Comparison of ENCODE assay signal across 8 cellular contexts in the genomic region with DNA sequence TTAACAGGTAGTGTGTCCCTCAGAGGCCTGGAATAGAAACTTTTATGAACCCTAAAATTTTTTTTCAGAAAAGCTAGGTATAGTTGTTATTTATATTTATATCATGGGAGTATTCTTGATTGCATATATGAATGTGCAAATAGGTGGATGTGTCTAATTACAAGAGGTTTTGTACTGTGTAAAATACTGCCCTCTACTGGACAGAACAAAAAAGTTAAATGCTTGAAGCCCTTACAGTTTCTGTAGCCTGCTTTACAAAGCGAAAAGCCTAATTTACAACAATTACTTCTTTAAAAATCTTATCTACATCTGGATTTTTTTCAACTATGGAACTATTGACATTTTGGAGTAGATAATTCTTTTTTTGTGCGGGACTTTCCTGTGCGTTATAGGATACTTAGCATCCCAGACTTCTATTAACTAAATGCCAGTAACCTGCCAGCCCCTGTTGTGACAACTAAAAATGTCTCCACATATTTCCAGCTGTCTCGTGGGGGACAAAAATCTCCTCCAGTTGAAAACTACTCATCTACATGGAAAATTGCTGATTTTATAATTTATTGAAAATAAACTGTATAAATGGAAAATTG. TPM values are rescaled to one million over a fixed set of nuclear protein-coding genes. Genes with fewer than 3 reads are reported as not detected.
DNase-seq lines count a peak whose midpoint lies in the region; ATAC-seq, FAIRE-seq and TF ChIP-seq lines count a peak whose summit lies in the region.

No MANE protein-coding gene starts in this region.

- ATAC-seq in GM19463 (IDR thresholded peaks at IDR 0.05; ENCODE audit: unreplicated experiment): peak; percentile 57
- ATAC-seq in esophagus mucosa: peak; percentile 59
- ATAC-seq in HG03439 (IDR thresholded peaks at IDR 0.05; ENCODE audit: unreplicated experiment): no peak

- POLR2A ChIA-PET in CD4-positive, alpha-beta memory T cell (lab: Charles Lee; ENCODE audit: partially characterized antibody): no interaction called here

- peaks cover 7 to 10% (median 9%) of the 10 kb centered on the region in 4 donors for H3K4me1 Mint-ChIP-seq in CD4-positive, alpha-beta memory T cell
- H3K4me1 Mint-ChIP-seq in nephron progenitor cell: no peaks in the 10 kb centered on the region

- H3K27ac ChIP-seq in CD4-positive, alpha-beta memory T cell (ENCODE audit: low read depth, low read length): no peak overlapping the region

- TF ChIP-seq CTCF in LNCaP clone FGC (IDR thresholded peaks at IDR 0.05; ENCODE audit: control insufficient read depth, extremely low read depth, insufficient read depth): peak; percentile 52
- TF ChIP-seq CTCF in nephron progenitor cell (IDR thresholded peaks at IDR 0.05): peak; percentile 75

- H3K36me3 ChIP-seq in CD4-positive, alpha-beta memory T cell (ENCODE audit: insufficient read depth, low read length): no peaks in the 10 kb centered on the region

- H3K27me3 ChIP-seq in CD4-positive, alpha-beta memory T cell (ENCODE audit: insufficient read depth, low read length): no peaks in the 10 kb centered on the region

- H3K4me3 ChIP-seq in CD4-positive, alpha-beta memory T cell (ENCODE audit: low read length in 2 of 2): no peak overlapping the region
- no peak overlapping the region for H3K4me3 ChIP-seq in LNCaP clone FGC (ENCODE audit: low read depth, low read length)

- DNase-seq in CD4-positive, alpha-beta memory T cell: peak in 4 of 5 donors; percentile 46 to 55 (median 51)
- DNase-seq in LNCaP clone FGC (ENCODE audit: low read depth): peak; percentile 38
- peak; percentile 3 for DNase-seq in SHP77 treated with DMSO at 0.1 percent for 48 hours (lab: John Stamatoyannopoulos, UW)
- peak; percentile 10 for DNase-seq in nephron progenitor cell
- DNase-seq in GM12891 (ENCODE audit: insufficient read length, low spot score): no peak

- H3K4me3 Mint-ChIP-seq in CD4-positive, alpha-beta memory T cell: no peak overlapping the region
- H3K4me3 Mint-ChIP-seq in nephron progenitor cell: no peak overlapping the region

- H3K9me3 Mint-ChIP-seq in CD4-positive, alpha-beta memory T cell: no peaks in the 10 kb centered on the region
- H3K9me3 Mint-ChIP-seq in nephron progenitor cell: no peaks in the 10 kb centered on the region

- peaks cover 0 to 3% of the 10 kb centered on the region in 2 donors for H3K27me3 Mint-ChIP-seq in CD4-positive, alpha-beta memory T cell
- H3K27me3 Mint-ChIP-seq in nephron progenitor cell (ENCODE audit: low read depth, poor library complexity): no peaks in the 10 kb centered on the region

- H3K4me1 ChIP-seq in CD4-positive, alpha-beta memory T cell (ENCODE audit: insufficient read depth, low read length): peaks cover 11% of the 10 kb centered on the region

- TF ChIP-seq POLR2A in GM12891 (IDR thresholded peaks at IDR 0.05; ENCODE audit: low read depth, low read length): no peak

- no peaks in the 10 kb centered on the region for H3K36me3 Mint-ChIP-seq in CD4-positive, alpha-beta memory T cell
- H3K36me3 Mint-ChIP-seq in nephron progenitor cell (ENCODE audit: low read depth): no peaks in the 10 kb centered on the region

- CTCF ChIA-PET in CD4-positive, alpha-beta memory T cell (lab: Charles Lee; ENCODE audit: partially characterized antibody): interaction anchor here (0.6 to 17.4 kb wide), 15 partner anchors 8 to 1091 kb away, joined by 3 to 733 read pairs (median 3); no protein-coding TSS in a partner anchor

- H3K9me3 ChIP-seq in CD4-positive, alpha-beta memory T cell (ENCODE audit: control insufficient read depth in 1 of 2, low read length in 2 of 2): no peaks in the 10 kb centered on the region

- intact Hi-C loops in CD4-positive, alpha-beta memory T cell (cut with micrococcal nuclease): loop anchor here (1.0 kb wide), 3 partner anchors 461 to 512 kb away; no protein-coding TSS in a partner anchor

- no peak overlapping the region for H3K27ac Mint-ChIP-seq in CD4-positive, alpha-beta memory T cell
- H3K27ac Mint-ChIP-seq in nephron progenitor cell: no peak overlapping the region

- FAIRE-seq in GM12891 (lab: Jason Lieb, UNC): no peak

TF ChIP-seq in GM12891, 5 proteins besides CTCF, POLR2A, EP300 and RAD21:
- TF ChIP-seq POU2F2 (IDR thresholded peaks at IDR 0.05; ENCODE audit: low read depth, low read length) (no peak), TAF1 (IDR thresholded peaks at IDR 0.05; ENCODE audit: low read depth, low read length) (no peak), SPI1 (IDR thresholded peaks at IDR 0.05; ENCODE audit: low read depth, low read length) (no peak), PAX5 (IDR thresholded peaks at IDR 0.05; ENCODE audit: insufficient read depth, low read length, severe bottlenecking) (no peak), POLR2AphosphoS5 (IDR thresholded peaks at IDR 0.05; ENCODE audit: low read depth, low read length) (no peak)

RNA-seq across cellular contexts. Expression of a gene that starts 35.1 kb away (rescaled TPM):
- not detected for total RNA-seq in CD4-positive, alpha-beta memory T cell
- not detected for polyA plus RNA-seq in CD4-positive, alpha-beta memory T cell
- total RNA-seq in esophagus mucosa: 0.40 TPM
- 0.39 TPM for polyA plus RNA-seq in GM12891 (2012; ENCODE audit: low read depth, missing spikeins)
